Comparison of ENCODE assay signal across 8 cellular contexts in the genomic region with DNA sequence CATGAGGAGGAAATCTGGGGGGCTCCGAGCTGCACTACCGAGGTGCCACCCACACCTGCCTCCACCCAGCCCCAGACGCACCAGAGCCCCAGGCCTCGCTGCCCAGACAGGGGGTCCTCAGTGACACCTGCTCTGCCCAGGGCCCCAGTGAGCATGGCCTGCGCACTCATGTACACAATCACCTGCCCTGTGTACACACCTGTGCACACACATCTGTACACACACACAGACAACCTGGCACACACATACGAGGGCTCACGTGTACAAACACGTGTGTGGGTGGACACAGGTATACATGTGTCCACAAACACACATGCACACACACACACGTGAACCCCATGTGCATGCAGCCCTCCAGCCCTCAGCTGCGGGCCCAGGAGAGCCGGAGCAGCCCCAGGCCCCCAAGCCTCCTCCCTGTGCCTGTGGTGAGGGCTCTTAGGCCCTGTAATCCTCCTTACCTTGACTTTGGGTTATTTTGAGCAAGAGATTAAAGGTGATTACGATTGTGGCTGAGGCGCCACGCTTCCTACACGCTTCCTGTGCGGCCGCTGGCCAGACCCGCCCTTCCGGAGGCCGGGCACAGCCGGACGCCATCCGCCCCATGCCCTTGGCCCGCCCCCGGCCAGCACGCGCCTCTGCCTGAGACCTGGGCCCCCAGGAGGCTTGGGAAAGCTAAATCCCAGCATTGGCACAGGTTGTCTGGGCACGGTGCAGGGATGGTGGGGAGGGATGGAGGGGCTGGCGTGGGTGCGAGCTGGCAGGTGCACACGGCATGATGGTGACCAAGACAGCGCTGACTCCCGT.
DNase-seq lines count a peak whose midpoint lies in the region; ATAC-seq, FAIRE-seq and TF ChIP-seq lines count a peak whose summit lies in the region.
"Had no signal": no experiment of that assay in that cellular context is flagged by ENCODE, and none has a peak within 500 bp of the region (broad histone marks: within the 10 kb centered on the region; RNA-seq: fewer than 3 reads in every experiment).

No MANE protein-coding gene starts in this region.

- H3K27ac Mint-ChIP-seq in activated naive CD8-positive, alpha-beta T cell treated with anti-CD3 and anti-CD28 coated beads, Interleukin-2, amount 10 ng/mL, durations not matched to agents 7 days and 5 days: peak overlapping the region; percentile 48
- no peak overlapping the region for H3K27ac Mint-ChIP-seq in endodermal cell

- ATAC-seq in activated naive CD8-positive, alpha-beta T cell treated with anti-CD3 and anti-CD28 coated beads, Interleukin-2, amount 10 ng/mL, durations not matched to agents 7 days and 5 days (ENCODE audit: low read depth): peak; percentile 54
- ATAC-seq in HG02642 (IDR thresholded peaks at IDR 0.05; ENCODE audit: poor library complexity, unreplicated experiment): no peak
- ATAC-seq in GM21825 (IDR thresholded peaks at IDR 0.05; ENCODE audit: unreplicated experiment): no peak

- peak overlapping the region; percentile 33 for H3K4me3 Mint-ChIP-seq in activated naive CD8-positive, alpha-beta T cell treated with anti-CD3 and anti-CD28 coated beads, Interleukin-2, amount 10 ng/mL, durations not matched to agents 7 days and 5 days
- no peak overlapping the region for H3K4me3 Mint-ChIP-seq in endodermal cell

- DNase-seq in GM12891 (ENCODE audit: insufficient read length, low spot score) (peak; percentile 63), NCI-H524 (lab: John Stamatoyannopoulos, UW) (peak; percentile 27 to 59), retinal pigment epithelial cell (ENCODE audit: low read depth) (peak; percentile 38), endodermal cell (no peak)
- no peak for DNase-seq in activated naive CD8-positive, alpha-beta T cell treated with anti-CD3 and anti-CD28 coated beads, Interleukin-2, amount 10 ng/mL, durations not matched to agents 7 days and 5 days
- DNase-seq: NCI-H1105 had no signal

- H3K27ac ChIP-seq in endodermal cell (ENCODE audit: low read depth, low read length): no peak overlapping the region

- WGBS in endodermal cell (ENCODE audit: insufficient coverage in 1 of 2, insufficient read length in 1 of 2), 2 experiments: 93 to 98% methylated on average over 19 to 33 of the region's 33 CpGs

- POLR2A ChIA-PET in activated naive CD8-positive, alpha-beta T cell treated with anti-CD3 and anti-CD28 coated beads, Interleukin-2, amount 10 ng/mL, durations not matched to agents 7 days and 5 days (lab: Charles Lee): no interaction called here

- peak overlapping the region; percentile 14 for H3K4me3 ChIP-seq in retinal pigment epithelial cell (ENCODE audit: low read length)
- H3K4me3 ChIP-seq in endodermal cell (ENCODE audit: low read length): no peak overlapping the region

- TF ChIP-seq CTCF in retinal pigment epithelial cell (conservative IDR thresholded peaks at IDR 0.05; ENCODE audit: low read depth, low read length) (no peak), endodermal cell (conservative IDR thresholded peaks at IDR 0.05) (no peak)

- no peaks in the 10 kb centered on the region for H3K36me3 Mint-ChIP-seq in activated naive CD8-positive, alpha-beta T cell treated with anti-CD3 and anti-CD28 coated beads, Interleukin-2, amount 10 ng/mL, durations not matched to agents 7 days and 5 days
- H3K36me3 Mint-ChIP-seq in endodermal cell (ENCODE audit: low read depth): peaks cover 1% of the 10 kb centered on the region

- peak; percentile 87 for FAIRE-seq in GM12891 (lab: Jason Lieb, UNC)

- H3K27me3 ChIP-seq in endodermal cell (ENCODE audit: control insufficient read depth, insufficient read depth, low read length, poor library complexity, severe bottlenecking): no peaks in the 10 kb centered on the region

- 0 out of 2 replicates have a peak, but pooled peaks have one; percentile 42 for TF ChIP-seq POLR2A in GM12891 (IDR thresholded peaks at IDR 0.05; ENCODE audit: low read depth, low read length)

- H3K36me3 ChIP-seq in endodermal cell (ENCODE audit: control insufficient read depth, insufficient read depth, low read length): no peaks in the 10 kb centered on the region

- H3K9me3 ChIP-seq in endodermal cell (ENCODE audit: control insufficient read depth, low read length): no peaks in the 10 kb centered on the region

- no peaks in the 10 kb centered on the region for H3K4me1 ChIP-seq in endodermal cell (ENCODE audit: control insufficient read depth, insufficient read depth, low read length)

- H3K27me3 Mint-ChIP-seq in activated naive CD8-positive, alpha-beta T cell treated with anti-CD3 and anti-CD28 coated beads, Interleukin-2, amount 10 ng/mL, durations not matched to agents 7 days and 5 days: no peaks in the 10 kb centered on the region
- no peaks in the 10 kb centered on the region for H3K27me3 Mint-ChIP-seq in endodermal cell (ENCODE audit: insufficient read depth)

- peaks cover 15% of the 10 kb centered on the region for H3K4me1 Mint-ChIP-seq in activated naive CD8-positive, alpha-beta T cell treated with anti-CD3 and anti-CD28 coated beads, Interleukin-2, amount 10 ng/mL, durations not matched to agents 7 days and 5 days
- no peaks in the 10 kb centered on the region for H3K4me1 Mint-ChIP-seq in endodermal cell

- no peak overlapping the region for H3K9ac ChIP-seq in endodermal cell (ENCODE audit: extremely low read depth, low read length, poor library complexity, severe bottlenecking)

- H3K9me3 Mint-ChIP-seq in activated naive CD8-positive, alpha-beta T cell treated with anti-CD3 and anti-CD28 coated beads, Interleukin-2, amount 10 ng/mL, durations not matched to agents 7 days and 5 days: no peaks in the 10 kb centered on the region
- H3K9me3 Mint-ChIP-seq in endodermal cell: no peaks in the 10 kb centered on the region

TF ChIP-seq in GM12891, 5 proteins besides CTCF, POLR2A, EP300 and RAD21:
- no peak for TF ChIP-seq TAF1 (IDR thresholded peaks at IDR 0.05; ENCODE audit: low read depth, low read length)
- no peak for TF ChIP-seq POLR2AphosphoS5 (IDR thresholded peaks at IDR 0.05; ENCODE audit: low read depth, low read length)
- no peak for TF ChIP-seq PAX5 (IDR thresholded peaks at IDR 0.05; ENCODE audit: insufficient read depth, low read length, severe bottlenecking)
- no peak for TF ChIP-seq SPI1 (IDR thresholded peaks at IDR 0.05; ENCODE audit: low read depth, low read length)
- TF ChIP-seq POU2F2 (IDR thresholded peaks at IDR 0.05; ENCODE audit: low read depth, low read length): no peak

Comparison
In these comparisons a context has a peak if more than half of its experiments do, and no peak if none do; other contexts are left out.
1. DNase-seq: peak in GM12891 (single experiment), NCI-H524 (2 of 2) and retinal pigment epithelial cell (single experiment); none in activated naive CD8-positive, alpha-beta T cell treated with anti-CD3 and anti-CD28 coated beads, Interleukin-2, amount 10 ng/mL, durations not matched to agents 7 days and 5 days (single experiment) and endodermal cell (single experiment).